24 cellular contexts compared by ENCODE assay signal in genomic region chr15:77235566-77235965, GRCh38.
A peak's percentile ranks its signal among the peaks of the same experiment; 100 is the strongest.
DNase-seq lines count a peak whose midpoint lies in the region; ATAC-seq, FAIRE-seq and TF ChIP-seq lines count a peak whose summit lies in the region.
"Had no signal": no experiment of that assay in that cellular context is flagged by ENCODE, and none has a peak within 500 bp of the region (broad histone marks: within the 10 kb centered on the region; RNA-seq: fewer than 3 reads in every experiment).

No MANE protein-coding gene starts in this region.

- no peak overlapping the region for H3K9ac ChIP-seq in BLaER1
- no peak overlapping the region for H3K9ac ChIP-seq in K562 (ENCODE audit: insufficient read depth in 1 of 2, low read depth in 2 of 2, low read length in 2 of 2)
- no peak overlapping the region for H3K9ac ChIP-seq in trophoblast cell (ENCODE audit: low read length)

- no peak overlapping the region for H3K4ac ChIP-seq in trophoblast cell (ENCODE audit: low read depth, low read length)

- no peak for TF ChIP-seq EP300 in K562 (IDR thresholded peaks at IDR 0.05; ENCODE audit: low read length)

- 56% methylated on average over 2 of the region's 2 CpGs for WGBS in K562 (ENCODE audit: insufficient coverage, low coverage, missing lambda C conversion rate)
- WGBS in trophoblast cell (ENCODE audit: extremely low coverage, insufficient coverage, insufficient read length): no CpG with 5 or more reads among the region's 2 CpGs

- no peak overlapping the region for H3K18ac ChIP-seq in trophoblast cell (ENCODE audit: low read length)

- H3K4me3 ChIP-seq in BLaER1: 0 out of 2 replicates have a peak overlapping the region, but pooled peaks have one; percentile 1
- no peak overlapping the region for H3K4me3 ChIP-seq in K562
- peak overlapping the region; percentile 20 for H3K4me3 ChIP-seq in trophoblast cell (ENCODE audit: low read depth, low read length)
- H3K4me3 ChIP-seq: GM12878 had no signal

- CTCF ChIA-PET in K562 (lab: Yijun Ruan, JAX; ENCODE audit: low intra/inter-chr PET ratio): no interaction called here

- H3K4me1 ChIP-seq in BLaER1 (no peaks in the 10 kb centered on the region), K562 (replicated peaks in 1 of 2; ENCODE audit: control insufficient read depth in 2 of 2, insufficient read depth in 2 of 2, low read length in 2 of 2) (no peaks in the 10 kb centered on the region), trophoblast cell (ENCODE audit: control insufficient read depth in 1 of 2, insufficient read depth in 2 of 2, low read length in 2 of 2) (no peaks in the 10 kb centered on the region)

- H3K27ac ChIP-seq in BLaER1 (no peak overlapping the region), K562 (ENCODE audit: extremely low read depth, low read depth, low read length) (no peak overlapping the region), trophoblast cell (ENCODE audit: low read depth, low read length) (no peak overlapping the region)

- no peak for TF ChIP-seq RAD21 in K562 (CRISPR knock-in tag; conservative IDR thresholded peaks at IDR 0.05 in 1 of 2, IDR thresholded peaks at IDR 0.05 in 1 of 2)

- H3K14ac ChIP-seq in trophoblast cell (ENCODE audit: low read length): no peak overlapping the region

- H4K20me1 ChIP-seq in BLaER1: no peaks in the 10 kb centered on the region
- H4K20me1 ChIP-seq in K562 (replicated peaks; ENCODE audit: control insufficient read depth, insufficient read depth, low read length): no peaks in the 10 kb centered on the region

- no peak for TF ChIP-seq POLR2A in K562 (conservative IDR thresholded peaks at IDR 0.05)

- no peak for ATAC-seq in K562
- ATAC-seq in GM19328 (IDR thresholded peaks at IDR 0.05; ENCODE audit: unreplicated experiment): no peak
- ATAC-seq in omental fat pad (ENCODE audit: low FRiP score): no peak
- ATAC-seq: GM12878 had no signal

- peaks cover 13% of the 10 kb centered on the region for H3K36me3 ChIP-seq in BLaER1
- H3K36me3 ChIP-seq in K562 (ENCODE audit: control insufficient read depth, insufficient read depth, low read length): peaks cover 5% of the 10 kb centered on the region; the same call in 1 of the 3 replicates
- peaks cover 3 to 10% of the 10 kb centered on the region in 2 experiments for H3K36me3 ChIP-seq in trophoblast cell (ENCODE audit: control insufficient read depth in 1 of 2, insufficient read depth in 2 of 2, low read length in 2 of 2)

- H2BK120ac ChIP-seq in trophoblast cell (ENCODE audit: insufficient read depth, low read length, poor library complexity): no peak overlapping the region

- no peak for TF ChIP-seq CTCF in K562 (IDR thresholded peaks at IDR 0.05 in 2 of 3, conservative IDR thresholded peaks at IDR 0.05 in 1 of 3; ENCODE audit: insufficient read depth in 2 of 3, low read depth in 1 of 3, low read length in 3 of 3)
- no peak for TF ChIP-seq CTCF in omental fat pad (IDR thresholded peaks at IDR 0.05)

- H4K12ac ChIP-seq in trophoblast cell (ENCODE audit: low read depth, low read length): no peak overlapping the region

- in situ Hi-C loops in K562 (cut with MboI): no loop called here

- no TSS peak for BruUV-seq in K562 (replicated peaks; lab: Mats Ljungman, UMichigan)

- H3K23ac ChIP-seq in trophoblast cell (ENCODE audit: low read length): no peak overlapping the region

- no peak overlapping the region for H2BK5ac ChIP-seq in trophoblast cell (ENCODE audit: low read depth, low read length, poor library complexity)

- H2BK12ac ChIP-seq in trophoblast cell (ENCODE audit: low read length): no peak overlapping the region

- no peaks in the 10 kb centered on the region for H3K79me1 ChIP-seq in trophoblast cell (ENCODE audit: low read length)

- POLR2A ChIA-PET in K562 (lab: Yijun Ruan, JAX): no interaction called here

- no peak overlapping the region for H2AFZ ChIP-seq in K562 (ENCODE audit: low read depth, low read length)
- H2AFZ ChIP-seq in trophoblast cell (ENCODE audit: insufficient read depth, low read length, poor library complexity): no peak overlapping the region

- H3K9me1 ChIP-seq in K562 (ENCODE audit: control insufficient read depth, insufficient read depth, low read length): no peaks in the 10 kb centered on the region

- no peak overlapping the region for H2AK5ac ChIP-seq in trophoblast cell (ENCODE audit: low read length)

- H3K27me3 ChIP-seq in BLaER1 (no peaks in the 10 kb centered on the region), K562 (ENCODE audit: control insufficient read depth in 2 of 2, insufficient read depth in 2 of 2, low read length in 2 of 2) (no peaks in the 10 kb centered on the region), trophoblast cell (ENCODE audit: insufficient read depth, low read length) (no peaks in the 10 kb centered on the region)

- DNase-seq in K562 (ENCODE audit: extremely low read depth in 1 of 4, low spot score in 3 of 4) (no peak), trophoblast cell (no peak), omental fat pad (ENCODE audit: low spot score) (no peak)
- no peak for DNase-seq in stimulated activated CD4-positive, alpha-beta T cell treated with anti-CD3 and anti-CD28 coated beads, Interleukin-4, amount 100 ng/mL, for 24 hours
- DNase-seq: 8988T; AML-193; C1 segment of cervical spinal cord; CD4-positive, alpha-beta memory T cell; CD4-positive, CD25-positive, alpha-beta regulatory T cell; CD8-positive, alpha-beta memory T cell; COR-L47; DMS 273 treated with DMSO at 0.1 percent for 48 hours; DMS153; DMS53; DMS79; DND-41; EL; GDM1 had no signal

- FAIRE-seq in K562 (lab: Jason Lieb, UNC): no peak
- FAIRE-seq: A204.1, GM12878, GM12892, GM18507 had no signal

- no peak overlapping the region for H4K91ac ChIP-seq in trophoblast cell (ENCODE audit: low read depth, low read length)

- H3K4me2 ChIP-seq in BLaER1 (no peak overlapping the region), K562 (ENCODE audit: insufficient read depth, low read length) (no peak overlapping the region), trophoblast cell (ENCODE audit: low read length) (no peak overlapping the region)

- H3K79me2 ChIP-seq in K562 (ENCODE audit: control insufficient read depth, insufficient read depth, low read length) (no peaks in the 10 kb centered on the region), trophoblast cell (ENCODE audit: control insufficient read depth, insufficient read depth, low read length, poor library complexity) (no peaks in the 10 kb centered on the region)

- H3K9me3 ChIP-seq in BLaER1 (peaks cover 23% of the 10 kb centered on the region), K562 (replicated peaks; ENCODE audit: control insufficient read depth, insufficient read depth, low read depth, low read length) (peaks cover 6% of the 10 kb centered on the region), trophoblast cell (ENCODE audit: insufficient read depth, low read depth, low read length) (peaks cover 7% of the 10 kb centered on the region)

- intact Hi-C loops in K562 (cut with micrococcal nuclease): no loop called here

- H4K8ac ChIP-seq in trophoblast cell (ENCODE audit: low read depth, low read length): no peak overlapping the region

TF ChIP-seq in K562, 482 proteins besides CTCF, POLR2A, EP300 and RAD21:
- no peak for TF ChIP-seq TRIM28 (IDR thresholded peaks at IDR 0.05)
- TF ChIP-seq CBX5 (IDR thresholded peaks at IDR 0.05; ENCODE audit: borderline replicate concordance, low read depth): 0 out of 2 replicates have a peak, but pooled peaks have one; percentile 16
- no peak for TF ChIP-seq ZKSCAN1 (IDR thresholded peaks at IDR 0.05; ENCODE audit: low read depth, low read length)
- TF ChIP-seq PHB (CRISPR knock-in tag; IDR thresholded peaks at IDR 0.05): no peak
- TF ChIP-seq ATF4 (CRISPR knock-in tag; IDR thresholded peaks at IDR 0.05): no peak
- 0 out of 3 replicates have a peak, but pooled peaks of 1 of the 2 experiments have one; percentile 24 for TF ChIP-seq CBX3 (IDR thresholded peaks at IDR 0.05; ENCODE audit: borderline replicate concordance in 1 of 2, low read length in 2 of 2)
- peak; percentile 61 for TF ChIP-seq ZFP36 (IDR thresholded peaks at IDR 0.05; ENCODE audit: low read depth, low read length, partially characterized antibody)
- TF ChIP-seq BRD9 (IDR thresholded peaks at IDR 0.05; ENCODE audit: low read depth, partially characterized antibody): no peak
